8 cellular contexts compared by ENCODE assay signal in genomic region chr14:56120091-56120632, GRCh38. TPM values are rescaled to one million over a fixed set of nuclear protein-coding genes. Genes with fewer than 3 reads are reported as not detected.
DNase-seq lines count a peak whose midpoint lies in the region; ATAC-seq lines count a peak whose summit lies in the region.

No MANE protein-coding gene starts in this region.

- DNase-seq in NCI-H1105 treated with DMSO at 0.1 percent for 48 hours (lab: John Stamatoyannopoulos, UW) (peak; percentile 30), NCI-H1105 (lab: John Stamatoyannopoulos, UW) (no peak), NCI-H524 treated with DMSO at 0.1 percent for 48 hours (lab: John Stamatoyannopoulos, UW) (peak; percentile 66), SIG-M5 treated with dmso at 0.1 percent for 504 hours (lab: John Stamatoyannopoulos, UW; ENCODE audit: unreplicated experiment) (no peak), NOMO-1 treated with dmso at 0.1 percent for 144 hours (lab: John Stamatoyannopoulos, UW; ENCODE audit: unreplicated experiment) (no peak)
- no peak for DNase-seq in effector memory CD4-positive, alpha-beta T cell
- peak in 6 of 9 donors; percentile 1 to 33 (median 14) for DNase-seq in naive thymus-derived CD4-positive, alpha-beta T cell

- H3K9me3 Mint-ChIP-seq in naive thymus-derived CD4-positive, alpha-beta T cell, result peaks cover 0 to 1% (median 0%) of the 10 kb centered on the region in 11 donors

- POLR2A ChIA-PET in naive thymus-derived CD4-positive, alpha-beta T cell (lab: Charles Lee), result interaction anchor here (1.5 to 2.3 kb wide), 2 partner anchors 35 to 459 kb away, joined by 4 to 8 read pairs; partner anchors contain the start of gene TMEM260

- intact Hi-C loops in naive thymus-derived CD4-positive, alpha-beta T cell (cut with micrococcal nuclease), result no loop called here

- no peaks in the 10 kb centered on the region for H3K9me3 ChIP-seq in effector memory CD4-positive, alpha-beta T cell (ENCODE audit: control insufficient read depth, low read length)
- no peaks in the 10 kb centered on the region for H3K9me3 ChIP-seq in naive thymus-derived CD4-positive, alpha-beta T cell (ENCODE audit: control insufficient read depth in 2 of 3, low read length in 3 of 3)

- peaks cover 33 to 73% (median 64%) of the 10 kb centered on the region in 7 donors for H3K4me1 Mint-ChIP-seq in naive thymus-derived CD4-positive, alpha-beta T cell

- peak overlapping the region; percentile 80 to 95 (median 91) for H3K4me3 Mint-ChIP-seq in naive thymus-derived CD4-positive, alpha-beta T cell

- peaks cover 0 to 51% (median 0%) of the 10 kb centered on the region in 5 donors for H3K27me3 Mint-ChIP-seq in naive thymus-derived CD4-positive, alpha-beta T cell

- H3K36me3 Mint-ChIP-seq in naive thymus-derived CD4-positive, alpha-beta T cell, result peaks cover 0 to 6% (median 0%) of the 10 kb centered on the region in 5 donors

- no peaks in the 10 kb centered on the region for H3K27me3 ChIP-seq in effector memory CD4-positive, alpha-beta T cell (replicated peaks; ENCODE audit: control insufficient read depth, insufficient read depth, low read length, poor library complexity, severe bottlenecking)
- H3K27me3 ChIP-seq in naive thymus-derived CD4-positive, alpha-beta T cell (ENCODE audit: control insufficient read depth in 2 of 2, insufficient read depth in 2 of 2, low read length in 2 of 2), result peaks cover 0 to 4% of the 10 kb centered on the region in 2 donors

- no peak overlapping the region for H3K27ac ChIP-seq in effector memory CD4-positive, alpha-beta T cell (ENCODE audit: insufficient read depth, low read length, poor library complexity, severe bottlenecking)
- no peak overlapping the region for H3K27ac ChIP-seq in naive thymus-derived CD4-positive, alpha-beta T cell (ENCODE audit: low read depth, low read length)

- CTCF ChIA-PET in naive thymus-derived CD4-positive, alpha-beta T cell (lab: Charles Lee), result interaction anchor here (1.1 kb wide), 1 partner anchor 11 kb away, joined by 4 read pairs; no protein-coding TSS in a partner anchor

- peak overlapping the region in 8 of 9 donors; percentile 6 to 92 (median 58) for H3K27ac Mint-ChIP-seq in naive thymus-derived CD4-positive, alpha-beta T cell

- peak overlapping the region; percentile 72 for H3K4me3 ChIP-seq in effector memory CD4-positive, alpha-beta T cell (ENCODE audit: insufficient read depth, low read depth, low read length, poor library complexity, severe bottlenecking)
- peak overlapping the region; percentile 57 for H3K4me3 ChIP-seq in naive thymus-derived CD4-positive, alpha-beta T cell (ENCODE audit: low read length)

- peaks cover 8% of the 10 kb centered on the region for H3K4me1 ChIP-seq in effector memory CD4-positive, alpha-beta T cell (ENCODE audit: control insufficient read depth, insufficient read depth, low read length, poor library complexity, severe bottlenecking)
- peaks cover 14 to 32% of the 10 kb centered on the region in 2 donors for H3K4me1 ChIP-seq in naive thymus-derived CD4-positive, alpha-beta T cell (ENCODE audit: control insufficient read depth in 2 of 2, insufficient read depth in 2 of 2, low read length in 2 of 2)

- no peaks in the 10 kb centered on the region for H3K36me3 ChIP-seq in effector memory CD4-positive, alpha-beta T cell (ENCODE audit: control insufficient read depth, insufficient read depth, low read length)
- H3K36me3 ChIP-seq in naive thymus-derived CD4-positive, alpha-beta T cell (ENCODE audit: control insufficient read depth in 2 of 3, insufficient read depth in 3 of 3, low read length in 3 of 3), result no peaks in the 10 kb centered on the region

- no peak for ATAC-seq in naive thymus-derived CD4-positive, alpha-beta T cell
- no peak for ATAC-seq in GM21423 (IDR thresholded peaks at IDR 0.05; ENCODE audit: unreplicated experiment)

RNA-seq across cellular contexts. Expression of gene PELI2, which starts 2.0 kb away (rescaled TPM):
- total RNA-seq in naive thymus-derived CD4-positive, alpha-beta T cell, result 10 to 100 TPM in 4 of 5 experiments, 1 to 10 TPM in 1; 6.2 to 24.7 (median 11.5) TPM
- polyA plus RNA-seq in naive thymus-derived CD4-positive, alpha-beta T cell, result 1 to 10 TPM; 1.7 to 2.9 TPM

Comparison
In these comparisons a context has a peak if more than half of its experiments do, and no peak if none do; other contexts are left out.
1. DNase-seq: peak in NCI-H1105 treated with DMSO at 0.1 percent for 48 hours (single experiment), NCI-H524 treated with DMSO at 0.1 percent for 48 hours (single experiment) and naive thymus-derived CD4-positive, alpha-beta T cell (6 of 9); none in NCI-H1105 (single experiment), effector memory CD4-positive, alpha-beta T cell (0 of 3), SIG-M5 treated with dmso at 0.1 percent for 504 hours (single experiment) and NOMO-1 treated with dmso at 0.1 percent for 144 hours (single experiment).